ENCODE assay signal across 10 cellular contexts in the genomic region with DNA sequence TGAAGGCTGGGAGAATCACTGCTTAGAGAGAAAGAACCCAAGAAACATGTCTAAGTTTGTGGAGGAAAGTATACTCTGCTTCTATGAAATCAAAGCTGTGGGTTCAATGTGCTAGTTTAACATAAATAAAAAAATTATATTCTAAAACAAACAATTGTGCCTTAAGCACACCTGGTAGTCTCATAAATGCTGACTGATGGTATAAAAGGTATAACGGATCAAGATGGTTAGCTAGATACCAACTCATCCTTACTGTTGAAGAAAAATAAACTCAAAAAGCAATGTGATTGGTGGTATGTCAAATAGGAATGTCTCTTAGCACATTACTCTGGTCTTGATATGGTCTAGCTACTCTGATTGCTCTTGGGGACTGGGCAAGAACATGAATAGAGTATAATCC.
"Had no signal": no experiment of that assay in that cellular context is flagged by ENCODE, and none has a peak within 500 bp of the region (broad histone marks: within the 10 kb centered on the region; RNA-seq: fewer than 3 reads in every experiment).

No MANE protein-coding gene starts in this region.

- H3K36me3 ChIP-seq: HAP-1 had no signal

- H3K9ac ChIP-seq: GM23248, KMS-11 had no signal

- H3K27ac ChIP-seq: GM23248, HL-60, KMS-11 had no signal

- ATAC-seq: HCT116 had no signal

- H3K4me3 ChIP-seq: GM23248, HAP-1 had no signal

- H3K4me1 ChIP-seq: HAP-1 had no signal

- DNase-seq: GM23248, GOT3, H7, HFFc6, Karpas-422, KBM-7 had no signal

- H3K9me3 ChIP-seq: HAP-1 had no signal

- H3K4me2 ChIP-seq: KMS-11 had no signal

- H2AFZ ChIP-seq: GM23248 had no signal
